In the genomic region with DNA sequence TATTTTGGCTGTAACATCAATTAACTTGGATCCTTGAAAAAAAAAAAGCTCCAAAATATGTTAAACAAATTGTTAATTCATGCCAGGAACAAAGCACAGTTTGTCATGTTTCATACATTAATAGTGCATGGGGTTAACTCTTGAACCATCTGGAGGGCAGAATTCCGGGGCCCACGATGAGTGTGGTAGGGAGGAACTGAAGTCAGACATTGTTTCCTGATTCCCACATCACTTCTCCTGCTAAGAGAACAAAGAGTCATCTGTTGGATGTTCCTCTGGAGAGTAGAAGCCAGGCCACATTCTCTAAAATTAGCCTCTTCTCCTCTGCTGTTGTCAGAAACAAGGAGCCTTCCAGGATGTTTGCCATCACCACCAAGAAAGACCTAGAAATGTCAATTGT, we compare ENCODE assay signal across 22 cellular contexts. TPM values are rescaled to one million over a fixed set of nuclear protein-coding genes. Genes with fewer than 3 reads are reported as not detected.
DNase-seq lines count a peak whose midpoint lies in the region; FAIRE-seq and TF ChIP-seq lines count a peak whose summit lies in the region.
"Had no signal": no experiment of that assay in that cellular context is flagged by ENCODE, and none has a peak within 500 bp of the region (broad histone marks: within the 10 kb centered on the region; RNA-seq: fewer than 3 reads in every experiment).

No MANE protein-coding gene starts in this region.

- no peaks in the 10 kb centered on the region for H3K36me3 Mint-ChIP-seq in endodermal cell (ENCODE audit: low read depth)
- H3K36me3 Mint-ChIP-seq: CD8-positive, alpha-beta T cell had no signal

- DNase-seq in Ammon's horn (ENCODE audit: low spot score) (peak; percentile 45), endodermal cell (no peak), retina (peak; percentile 34), NCI-H2029 (lab: John Stamatoyannopoulos, UW) (no peak), MV-4-11 (lab: John Stamatoyannopoulos, UW) (no peak), small intestine (no peak), NCI-H2196 treated with DMSO at 0.1 percent for 48 hours (lab: John Stamatoyannopoulos, UW; ENCODE audit: unreplicated experiment) (no peak)
- DNase-seq: 8988T; CD8-positive, alpha-beta T cell; GOT3; HCEC 1CT; IMR-90; NCI-H1417 treated with DMSO at 0.1 percent for 48 hours; NCI-H187; NCI-H2107; NCI-H510A had no signal

- no peaks in the 10 kb centered on the region for H3K27me3 Mint-ChIP-seq in endodermal cell (ENCODE audit: insufficient read depth)

- peaks cover 2% of the 10 kb centered on the region for H3K9me3 Mint-ChIP-seq in endodermal cell

- H3K9me3 ChIP-seq in endodermal cell (ENCODE audit: control insufficient read depth, low read length) (no peaks in the 10 kb centered on the region), mesodermal cell (ENCODE audit: control insufficient read depth, low read length) (no peaks in the 10 kb centered on the region), small intestine (ENCODE audit: control insufficient read depth, low read depth) (peaks cover 3% of the 10 kb centered on the region)

- no peak for FAIRE-seq in small intestine (lab: Jason Lieb, UNC)
- FAIRE-seq: G401.6, GM12892, GM18507, GM19239, HTR-8/SVneo had no signal

- H3K36me3 ChIP-seq in endodermal cell (ENCODE audit: control insufficient read depth, insufficient read depth, low read length) (no peaks in the 10 kb centered on the region), mesodermal cell (ENCODE audit: control insufficient read depth, insufficient read depth, low read length) (no peaks in the 10 kb centered on the region), small intestine (ENCODE audit: control insufficient read depth in 2 of 2, insufficient read depth in 2 of 2, low read length in 2 of 2) (no peaks in the 10 kb centered on the region)

- H3K27me3 ChIP-seq in endodermal cell (ENCODE audit: control insufficient read depth, insufficient read depth, low read length, poor library complexity, severe bottlenecking) (no peaks in the 10 kb centered on the region), small intestine (ENCODE audit: control insufficient read depth in 2 of 2, insufficient read depth in 2 of 2, low read length in 2 of 2) (peaks cover 0 to 6% of the 10 kb centered on the region in 2 donors)

- H3K4me1 Mint-ChIP-seq in endodermal cell: peaks cover 21% of the 10 kb centered on the region

- TF ChIP-seq CTCF in endodermal cell (conservative IDR thresholded peaks at IDR 0.05): no peak

- peak overlapping the region; percentile 54 for H3K27ac ChIP-seq in endodermal cell (ENCODE audit: low read depth, low read length)
- H3K27ac ChIP-seq in mesodermal cell (ENCODE audit: low read depth, low read length, severe bottlenecking): peak overlapping the region; percentile 81
- H3K27ac ChIP-seq in small intestine (ENCODE audit: low read depth in 1 of 2, low read length in 1 of 2): no peak overlapping the region

- 100% methylated on average over 2 of the region's 2 CpGs for WGBS in endodermal cell (ENCODE audit: insufficient coverage in 1 of 2, insufficient read length in 1 of 2), 2 experiments
- 60 to 88% methylated on average over 2 of the region's 2 CpGs for WGBS in mesodermal cell (ENCODE audit: insufficient coverage in 2 of 2), 2 experiments
- 59 to 78% (median 60%) methylated on average over 2 of the region's 2 CpGs for WGBS in small intestine, 3 donors

- no peak overlapping the region for H3K9ac ChIP-seq in endodermal cell (ENCODE audit: extremely low read depth, low read length, poor library complexity, severe bottlenecking)

- H3K4me3 ChIP-seq in endodermal cell (ENCODE audit: low read length) (no peak overlapping the region), mesodermal cell (ENCODE audit: extremely low read depth, insufficient read depth, low read length, poor library complexity, severe bottlenecking) (no peak overlapping the region), small intestine (ENCODE audit: low read depth in 1 of 2, low read length in 2 of 2) (no peak overlapping the region)

- no peak overlapping the region for H3K27ac Mint-ChIP-seq in endodermal cell
- H3K27ac Mint-ChIP-seq: CD8-positive, alpha-beta T cell had no signal

- no peaks in the 10 kb centered on the region for H3K4me1 ChIP-seq in endodermal cell (ENCODE audit: control insufficient read depth, insufficient read depth, low read length)
- H3K4me1 ChIP-seq in mesodermal cell (ENCODE audit: control insufficient read depth, insufficient read depth, low read length, poor library complexity, severe bottlenecking): peaks cover 15% of the 10 kb centered on the region
- no peaks in the 10 kb centered on the region for H3K4me1 ChIP-seq in small intestine (ENCODE audit: control insufficient read depth in 2 of 2, insufficient read depth in 1 of 2, low read depth in 1 of 2, low read length in 1 of 2)

- no peak overlapping the region for H3K4me3 Mint-ChIP-seq in endodermal cell
- H3K4me3 Mint-ChIP-seq: CD8-positive, alpha-beta T cell had no signal

RNA-seq across cellular contexts. Expression of a gene that starts 54.6 kb away (rescaled TPM):
- 1 to 10 TPM; 1.7 to 4.1 TPM for total RNA-seq in endodermal cell
- polyA plus RNA-seq in endodermal cell (2013, experiment 1 of 2): 2.7 TPM
- polyA plus RNA-seq in endodermal cell (2013, experiment 2 of 2): 2.3 TPM
- polyA plus RNA-seq in mesodermal cell (2013, experiment 1 of 2): 0.81 TPM
- polyA plus RNA-seq in mesodermal cell (2013, experiment 2 of 2): 0.86 TPM
- under 1 TPM in 1 of 3 donors, not detected in 2; 0.69 TPM for polyA plus RNA-seq in small intestine

Comparison
In these comparisons a context has a peak if more than half of its experiments do, and no peak if none do; other contexts are left out.
1. DNase-seq: peak in Ammon's horn (single experiment) and retina (single experiment); none in endodermal cell (single experiment), NCI-H2029 (single experiment), MV-4-11 (single experiment), small intestine (single experiment) and NCI-H2196 treated with DMSO at 0.1 percent for 48 hours (single experiment).
2. H3K27ac ChIP-seq: peak in endodermal cell (single experiment) and mesodermal cell (single experiment); none in small intestine (0 of 2).